1 cellular context compared by ENCODE assay signal in the genomic region with DNA sequence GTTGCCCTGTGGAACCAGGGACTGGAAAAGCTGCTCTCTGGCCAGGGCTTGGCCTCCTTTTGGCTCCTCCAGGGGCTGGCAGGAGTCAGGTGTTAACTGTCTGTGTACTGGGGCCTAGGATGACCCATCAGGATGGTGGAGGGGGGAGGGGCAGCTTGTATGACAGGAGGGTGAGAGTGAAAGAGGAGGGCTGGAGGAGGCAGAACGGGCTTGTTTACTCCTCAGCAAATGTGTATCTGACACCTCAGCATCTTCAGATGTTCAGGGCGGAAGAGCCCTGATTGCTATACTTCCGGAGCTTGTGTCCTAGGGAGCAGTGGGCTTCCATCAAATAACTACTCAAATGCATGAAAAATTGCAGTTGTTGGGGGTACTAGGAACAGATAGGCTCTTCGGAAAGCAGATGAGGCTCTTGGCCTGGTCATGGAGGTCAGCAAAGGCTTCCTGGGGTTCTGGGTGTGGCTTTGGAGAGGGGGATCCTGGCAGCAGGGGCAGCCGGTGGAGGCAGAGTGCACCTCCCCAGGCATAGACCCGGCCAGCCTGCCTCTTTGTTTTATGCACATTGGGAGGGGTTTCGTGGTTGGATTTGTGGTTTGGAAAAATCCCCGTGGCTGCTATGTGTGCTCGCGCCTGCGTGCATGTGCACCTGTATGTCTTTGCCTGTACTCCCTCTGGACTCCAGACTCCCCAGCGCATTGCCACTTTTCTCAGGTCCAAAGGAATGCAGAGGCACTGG.
TF ChIP-seq lines count a peak whose summit lies in the region.

No MANE protein-coding gene starts in this region.

TF ChIP-seq in H1, 55 proteins besides CTCF, POLR2A, EP300 and RAD21 (continued from another document):
- TF ChIP-seq, protein P1, sequence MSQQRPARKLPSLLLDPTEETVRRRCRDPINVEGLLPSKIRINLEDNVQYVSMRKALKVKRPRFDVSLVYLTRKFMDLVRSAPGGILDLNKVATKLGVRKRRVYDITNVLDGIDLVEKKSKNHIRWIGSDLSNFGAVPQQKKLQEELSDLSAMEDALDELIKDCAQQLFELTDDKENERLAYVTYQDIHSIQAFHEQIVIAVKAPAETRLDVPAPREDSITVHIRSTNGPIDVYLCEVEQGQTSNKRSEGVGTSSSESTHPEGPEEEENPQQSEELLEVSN (IDR thresholded peaks at IDR 0.05): no peak
- TF ChIP-seq, protein P2, sequence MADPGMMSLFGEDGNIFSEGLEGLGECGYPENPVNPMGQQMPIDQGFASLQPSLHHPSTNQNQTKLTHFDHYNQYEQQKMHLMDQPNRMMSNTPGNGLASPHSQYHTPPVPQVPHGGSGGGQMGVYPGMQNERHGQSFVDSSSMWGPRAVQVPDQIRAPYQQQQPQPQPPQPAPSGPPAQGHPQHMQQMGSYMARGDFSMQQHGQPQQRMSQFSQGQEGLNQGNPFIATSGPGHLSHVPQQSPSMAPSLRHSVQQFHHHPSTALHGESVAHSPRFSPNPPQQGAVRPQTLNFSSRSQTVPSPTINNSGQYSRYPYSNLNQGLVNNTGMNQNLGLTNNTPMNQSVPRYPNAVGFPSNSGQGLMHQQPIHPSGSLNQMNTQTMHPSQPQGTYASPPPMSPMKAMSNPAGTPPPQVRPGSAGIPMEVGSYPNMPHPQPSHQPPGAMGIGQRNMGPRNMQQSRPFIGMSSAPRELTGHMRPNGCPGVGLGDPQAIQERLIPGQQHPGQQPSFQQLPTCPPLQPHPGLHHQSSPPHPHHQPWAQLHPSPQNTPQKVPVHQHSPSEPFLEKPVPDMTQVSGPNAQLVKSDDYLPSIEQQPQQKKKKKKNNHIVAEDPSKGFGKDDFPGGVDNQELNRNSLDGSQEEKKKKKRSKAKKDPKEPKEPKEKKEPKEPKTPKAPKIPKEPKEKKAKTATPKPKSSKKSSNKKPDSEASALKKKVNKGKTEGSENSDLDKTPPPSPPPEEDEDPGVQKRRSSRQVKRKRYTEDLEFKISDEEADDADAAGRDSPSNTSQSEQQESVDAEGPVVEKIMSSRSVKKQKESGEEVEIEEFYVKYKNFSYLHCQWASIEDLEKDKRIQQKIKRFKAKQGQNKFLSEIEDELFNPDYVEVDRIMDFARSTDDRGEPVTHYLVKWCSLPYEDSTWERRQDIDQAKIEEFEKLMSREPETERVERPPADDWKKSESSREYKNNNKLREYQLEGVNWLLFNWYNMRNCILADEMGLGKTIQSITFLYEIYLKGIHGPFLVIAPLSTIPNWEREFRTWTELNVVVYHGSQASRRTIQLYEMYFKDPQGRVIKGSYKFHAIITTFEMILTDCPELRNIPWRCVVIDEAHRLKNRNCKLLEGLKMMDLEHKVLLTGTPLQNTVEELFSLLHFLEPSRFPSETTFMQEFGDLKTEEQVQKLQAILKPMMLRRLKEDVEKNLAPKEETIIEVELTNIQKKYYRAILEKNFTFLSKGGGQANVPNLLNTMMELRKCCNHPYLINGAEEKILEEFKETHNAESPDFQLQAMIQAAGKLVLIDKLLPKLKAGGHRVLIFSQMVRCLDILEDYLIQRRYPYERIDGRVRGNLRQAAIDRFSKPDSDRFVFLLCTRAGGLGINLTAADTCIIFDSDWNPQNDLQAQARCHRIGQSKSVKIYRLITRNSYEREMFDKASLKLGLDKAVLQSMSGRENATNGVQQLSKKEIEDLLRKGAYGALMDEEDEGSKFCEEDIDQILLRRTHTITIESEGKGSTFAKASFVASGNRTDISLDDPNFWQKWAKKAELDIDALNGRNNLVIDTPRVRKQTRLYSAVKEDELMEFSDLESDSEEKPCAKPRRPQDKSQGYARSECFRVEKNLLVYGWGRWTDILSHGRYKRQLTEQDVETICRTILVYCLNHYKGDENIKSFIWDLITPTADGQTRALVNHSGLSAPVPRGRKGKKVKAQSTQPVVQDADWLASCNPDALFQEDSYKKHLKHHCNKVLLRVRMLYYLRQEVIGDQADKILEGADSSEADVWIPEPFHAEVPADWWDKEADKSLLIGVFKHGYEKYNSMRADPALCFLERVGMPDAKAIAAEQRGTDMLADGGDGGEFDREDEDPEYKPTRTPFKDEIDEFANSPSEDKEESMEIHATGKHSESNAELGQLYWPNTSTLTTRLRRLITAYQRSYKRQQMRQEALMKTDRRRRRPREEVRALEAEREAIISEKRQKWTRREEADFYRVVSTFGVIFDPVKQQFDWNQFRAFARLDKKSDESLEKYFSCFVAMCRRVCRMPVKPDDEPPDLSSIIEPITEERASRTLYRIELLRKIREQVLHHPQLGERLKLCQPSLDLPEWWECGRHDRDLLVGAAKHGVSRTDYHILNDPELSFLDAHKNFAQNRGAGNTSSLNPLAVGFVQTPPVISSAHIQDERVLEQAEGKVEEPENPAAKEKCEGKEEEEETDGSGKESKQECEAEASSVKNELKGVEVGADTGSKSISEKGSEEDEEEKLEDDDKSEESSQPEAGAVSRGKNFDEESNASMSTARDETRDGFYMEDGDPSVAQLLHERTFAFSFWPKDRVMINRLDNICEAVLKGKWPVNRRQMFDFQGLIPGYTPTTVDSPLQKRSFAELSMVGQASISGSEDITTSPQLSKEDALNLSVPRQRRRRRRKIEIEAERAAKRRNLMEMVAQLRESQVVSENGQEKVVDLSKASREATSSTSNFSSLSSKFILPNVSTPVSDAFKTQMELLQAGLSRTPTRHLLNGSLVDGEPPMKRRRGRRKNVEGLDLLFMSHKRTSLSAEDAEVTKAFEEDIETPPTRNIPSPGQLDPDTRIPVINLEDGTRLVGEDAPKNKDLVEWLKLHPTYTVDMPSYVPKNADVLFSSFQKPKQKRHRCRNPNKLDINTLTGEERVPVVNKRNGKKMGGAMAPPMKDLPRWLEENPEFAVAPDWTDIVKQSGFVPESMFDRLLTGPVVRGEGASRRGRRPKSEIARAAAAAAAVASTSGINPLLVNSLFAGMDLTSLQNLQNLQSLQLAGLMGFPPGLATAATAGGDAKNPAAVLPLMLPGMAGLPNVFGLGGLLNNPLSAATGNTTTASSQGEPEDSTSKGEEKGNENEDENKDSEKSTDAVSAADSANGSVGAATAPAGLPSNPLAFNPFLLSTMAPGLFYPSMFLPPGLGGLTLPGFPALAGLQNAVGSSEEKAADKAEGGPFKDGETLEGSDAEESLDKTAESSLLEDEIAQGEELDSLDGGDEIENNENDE (IDR thresholded peaks at IDR 0.05; ENCODE audit: insufficient replicate concordance, low read length): no peak
- TF ChIP-seq ZNF274 (IDR thresholded peaks at IDR 0.05; ENCODE audit: borderline replicate concordance, extremely low read depth, low read length) (no peak), TEAD4 (IDR thresholded peaks at IDR 0.05; ENCODE audit: low read depth, low read length) (no peak), SP1 (IDR thresholded peaks at IDR 0.05; ENCODE audit: low read depth, low read length) (no peak)
TF ChIP-seq in H1: peak in this region for 0.
